16 cellular contexts compared by ENCODE assay signal in genomic region chr2:173998386-173998785, GRCh38. TPM values are rescaled to one million over a fixed set of nuclear protein-coding genes. Genes with fewer than 3 reads are reported as not detected.
DNase-seq lines count a peak whose midpoint lies in the region; ATAC-seq and TF ChIP-seq lines count a peak whose summit lies in the region.
"Had no signal": no experiment of that assay in that cellular context is flagged by ENCODE, and none has a peak within 500 bp of the region (broad histone marks: within the 10 kb centered on the region; RNA-seq: fewer than 3 reads in every experiment).

No MANE protein-coding gene starts in this region.

- TF ChIP-seq CTCF in HL-60 (IDR thresholded peaks at IDR 0.05; ENCODE audit: insufficient read depth, low read length) (no peak), esophagus muscularis mucosa (IDR thresholded peaks at IDR 0.05) (no peak), mesothelial cell of epicardium (IDR thresholded peaks at IDR 0.05; ENCODE audit: unreplicated experiment) (no peak)
- no peak for TF ChIP-seq CTCF in activated CD8-positive, alpha-beta T cell treated with anti-CD3 and anti-CD28 coated beads for 36 hours (IDR thresholded peaks at IDR 0.05)

- H3K36me3 Mint-ChIP-seq in mesothelial cell of epicardium = no peaks in the 10 kb centered on the region
- no peaks in the 10 kb centered on the region for H3K36me3 Mint-ChIP-seq in activated CD8-positive, alpha-beta T cell treated with anti-CD3 and anti-CD28 coated beads for 36 hours (ENCODE audit: low read depth)
- H3K36me3 Mint-ChIP-seq: activated naive CD8-positive, alpha-beta T cell treated with anti-CD3 and anti-CD28 coated beads, Interleukin-2, amount 10 ng/mL, durations not matched to agents 7 days and 5 days; IgD-negative memory B cell; T-cell had no signal

- no peaks in the 10 kb centered on the region for H3K27me3 ChIP-seq in HL-60 (ENCODE audit: insufficient read depth, poor library complexity, severe bottlenecking)
- no peaks in the 10 kb centered on the region for H3K27me3 ChIP-seq in esophagus muscularis mucosa
- H3K27me3 ChIP-seq in stomach smooth muscle (ENCODE audit: control insufficient read depth in 1 of 2, insufficient read depth in 2 of 2, low read length in 2 of 2) = no peaks in the 10 kb centered on the region

- H3K9ac ChIP-seq in stomach smooth muscle (ENCODE audit: low read length in 2 of 2) = no peak overlapping the region
- H3K9ac ChIP-seq: parathyroid adenoma had no signal

- intact Hi-C loops in esophagus muscularis mucosa (cut with DNase I) = no loop called here
- intact Hi-C loops in activated CD8-positive, alpha-beta T cell treated with anti-CD3 and anti-CD28 coated beads for 36 hours (cut with micrococcal nuclease) = no loop called here

- peaks cover 28% of the 10 kb centered on the region for H3K4me1 Mint-ChIP-seq in mesothelial cell of epicardium
- H3K4me1 Mint-ChIP-seq in activated CD8-positive, alpha-beta T cell treated with anti-CD3 and anti-CD28 coated beads for 36 hours (ENCODE audit: low read depth) = no peaks in the 10 kb centered on the region
- H3K4me1 Mint-ChIP-seq: activated naive CD8-positive, alpha-beta T cell treated with anti-CD3 and anti-CD28 coated beads, Interleukin-2, amount 10 ng/mL, durations not matched to agents 7 days and 5 days had no signal

- no peak for TF ChIP-seq POLR2A in esophagus muscularis mucosa (IDR thresholded peaks at IDR 0.05; ENCODE audit: low read depth)

- no peaks in the 10 kb centered on the region for H3K9me3 Mint-ChIP-seq in mesothelial cell of epicardium
- H3K9me3 Mint-ChIP-seq in activated CD8-positive, alpha-beta T cell treated with anti-CD3 and anti-CD28 coated beads for 36 hours = no peaks in the 10 kb centered on the region
- H3K9me3 Mint-ChIP-seq: activated naive CD8-positive, alpha-beta T cell treated with anti-CD3 and anti-CD28 coated beads, Interleukin-2, amount 10 ng/mL, durations not matched to agents 7 days and 5 days; IgD-negative memory B cell; T-cell had no signal

- POLR2A ChIA-PET in activated CD8-positive, alpha-beta T cell treated with anti-CD3 and anti-CD28 coated beads for 36 hours (lab: Charles Lee) = no interaction called here

- H3K4me1 ChIP-seq in esophagus muscularis mucosa (peaks cover 16 to 32% (median 30%) of the 10 kb centered on the region in 4 donors), stomach smooth muscle (ENCODE audit: control insufficient read depth, insufficient read depth, low read length) (peaks cover 19% of the 10 kb centered on the region)
- H3K4me1 ChIP-seq: parathyroid adenoma had no signal

- TF ChIP-seq EP300 in esophagus muscularis mucosa (IDR thresholded peaks at IDR 0.05) = no peak

- CTCF ChIA-PET in activated CD8-positive, alpha-beta T cell treated with anti-CD3 and anti-CD28 coated beads for 36 hours (lab: Charles Lee) = no interaction called here

- no peak for ATAC-seq in activated CD8-positive, alpha-beta T cell treated with anti-CD3 and anti-CD28 coated beads for 36 hours
- ATAC-seq: T-cell had no signal

- H3K9me3 ChIP-seq in esophagus muscularis mucosa (no peaks in the 10 kb centered on the region), stomach smooth muscle (ENCODE audit: control insufficient read depth in 2 of 2, low read length in 2 of 2) (no peaks in the 10 kb centered on the region)

- H3K4me3 ChIP-seq in HL-60 (replicated peaks; ENCODE audit: insufficient read depth, low read length) (no peak overlapping the region), esophagus muscularis mucosa (no peak overlapping the region), stomach smooth muscle (ENCODE audit: low read length in 2 of 2) (peak overlapping the region in 1 of 2 donors; percentile 47)

- 65% methylated on average over 7 of the region's 7 CpGs for WGBS in esophagus muscularis mucosa

- DNase-seq in HL-60 (ENCODE audit: low read depth in 1 of 2, low spot score in 1 of 2) (peak; percentile 42 to 59), esophagus muscularis mucosa (ENCODE audit: extremely low spot score) (no peak), mesothelial cell of epicardium (ENCODE audit: low spot score in 2 of 2, unreplicated experiment in 2 of 2) (no peak), AG20443 (ENCODE audit: low spot score) (no peak), C1 segment of cervical spinal cord (lab: John Stamatoyannopoulos, UW) (no peak)
- DNase-seq in activated CD8-positive, alpha-beta T cell treated with anti-CD3 and anti-CD28 coated beads for 36 hours = no peak
- DNase-seq in stimulated activated CD4-positive, alpha-beta T cell treated with anti-CD3 and anti-CD28 coated beads, Interleukin-15, amount 100 ng/mL, for 24 hours = no peak
- DNase-seq: activated naive CD8-positive, alpha-beta T cell treated with anti-CD3 and anti-CD28 coated beads, Interleukin-2, amount 10 ng/mL, durations not matched to agents 7 days and 5 days; effector CD8-positive, alpha-beta T cell; NCI-H187 treated with DMSO at 0.1 percent for 48 hours; NCI-H510A treated with DMSO at 0.1 percent for 48 hours; stimulated activated naive CD4-positive, alpha-beta T cell; T-cell had no signal

- H3K36me3 ChIP-seq in esophagus muscularis mucosa = no peaks in the 10 kb centered on the region
- no peaks in the 10 kb centered on the region for H3K36me3 ChIP-seq in stomach smooth muscle (ENCODE audit: control insufficient read depth in 2 of 2, insufficient read depth in 2 of 2, low read length in 2 of 2)

- no peak overlapping the region for H3K4me3 Mint-ChIP-seq in mesothelial cell of epicardium
- H3K4me3 Mint-ChIP-seq in activated CD8-positive, alpha-beta T cell treated with anti-CD3 and anti-CD28 coated beads for 36 hours = no peak overlapping the region
- H3K4me3 Mint-ChIP-seq: activated naive CD8-positive, alpha-beta T cell treated with anti-CD3 and anti-CD28 coated beads, Interleukin-2, amount 10 ng/mL, durations not matched to agents 7 days and 5 days; T-cell had no signal

- no peaks in the 10 kb centered on the region for H3K27me3 Mint-ChIP-seq in mesothelial cell of epicardium (ENCODE audit: low read depth)
- H3K27me3 Mint-ChIP-seq in activated CD8-positive, alpha-beta T cell treated with anti-CD3 and anti-CD28 coated beads for 36 hours = peaks cover 2% of the 10 kb centered on the region
- H3K27me3 Mint-ChIP-seq: IgD-negative memory B cell had no signal

- peak overlapping the region; percentile 55 for H3K27ac ChIP-seq in HL-60 (replicated peaks)
- H3K27ac ChIP-seq in esophagus muscularis mucosa (replicated peaks in 1 of 4) = peak overlapping the region; percentile 10 to 60 (median 39)
- peak overlapping the region; percentile 50 for H3K27ac ChIP-seq in stomach smooth muscle (ENCODE audit: low read length)
- H3K27ac ChIP-seq: parathyroid adenoma had no signal

- peak overlapping the region; percentile 10 for H3K27ac Mint-ChIP-seq in mesothelial cell of epicardium
- no peak overlapping the region for H3K27ac Mint-ChIP-seq in activated CD8-positive, alpha-beta T cell treated with anti-CD3 and anti-CD28 coated beads for 36 hours
- H3K27ac Mint-ChIP-seq: activated naive CD8-positive, alpha-beta T cell treated with anti-CD3 and anti-CD28 coated beads, Interleukin-2, amount 10 ng/mL, durations not matched to agents 7 days and 5 days had no signal

RNA-seq across cellular contexts. Expression of gene SP3, which starts 33.2 kb away (rescaled TPM):
- total RNA-seq in esophagus muscularis mucosa = 100 to 1,000 TPM in 1 of 4 donors, 10 to 100 TPM in 3; 78.7 to 102 (median 92.2) TPM
- 106 to 113 TPM (median 110 TPM) in 3 replicates for total RNA-seq in mesothelial cell of epicardium
- 10 to 100 TPM; 80.5 to 84.0 TPM for total RNA-seq in activated CD8-positive, alpha-beta T cell treated with anti-CD3 and anti-CD28 coated beads for 36 hours

Comparison
In these comparisons a context has a peak if more than half of its experiments do, and no peak if none do; other contexts are left out.
1. DNase-seq: peak in HL-60 (2 of 2); none in esophagus muscularis mucosa (single experiment), mesothelial cell of epicardium (0 of 2), activated CD8-positive, alpha-beta T cell treated with anti-CD3 and anti-CD28 coated beads for 36 hours (single experiment), stimulated activated CD4-positive, alpha-beta T cell treated with anti-CD3 and anti-CD28 coated beads, Interleukin-15, amount 100 ng/mL, for 24 hours (single experiment), AG20443 (single experiment) and C1 segment of cervical spinal cord (0 of 14).
2. Peak in every context shown above with its lines, with median percentiles within 50 percentile points of each other: H3K27ac ChIP-seq.